In the genomic region with DNA sequence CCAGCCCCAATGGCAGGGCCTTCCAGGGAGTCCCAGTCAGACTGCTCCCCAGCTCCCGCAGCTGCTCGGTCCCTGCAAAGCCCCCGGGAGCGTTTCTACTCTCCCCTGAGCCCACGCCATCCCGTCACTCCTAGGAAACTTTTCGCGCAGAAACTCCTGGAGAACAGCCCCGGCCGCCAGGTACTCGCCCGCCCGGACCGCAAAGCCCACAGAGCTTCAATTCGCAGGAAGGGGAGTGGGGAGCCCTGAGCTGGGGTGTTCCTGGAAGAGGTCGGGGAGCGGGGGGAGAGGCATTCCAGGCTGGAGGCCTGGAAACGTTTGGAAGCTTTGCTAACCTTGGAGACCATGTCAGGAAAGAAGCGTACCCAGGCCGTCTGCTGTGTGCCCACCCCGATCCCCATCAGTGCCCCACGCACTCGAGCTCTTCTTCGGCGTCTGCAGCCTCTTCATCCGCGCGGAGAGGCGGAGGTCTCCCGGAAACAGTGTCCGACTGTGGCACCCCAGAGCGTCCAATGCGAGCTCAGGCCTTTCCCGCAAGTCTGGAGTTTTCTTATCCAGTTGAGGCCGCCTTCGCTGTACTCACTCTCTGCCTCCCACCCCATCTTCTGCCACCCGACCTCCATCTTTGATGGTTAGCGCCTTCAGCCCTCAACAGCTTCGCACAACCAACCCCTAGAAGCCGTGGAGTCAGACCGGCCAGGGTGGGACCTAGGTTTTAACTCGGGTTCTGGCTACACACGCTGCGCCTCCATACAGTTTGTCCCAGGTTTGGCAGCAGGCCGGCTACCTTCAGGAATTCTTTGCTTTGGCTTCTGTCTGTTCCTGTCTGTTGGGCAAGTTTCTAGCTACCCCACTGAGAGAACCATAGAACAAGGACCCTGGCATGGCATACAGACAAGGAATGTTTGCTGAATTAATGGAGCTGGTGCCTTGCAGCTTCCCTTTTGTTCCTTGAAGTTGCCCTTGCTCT, we compare ENCODE assay signal across 8 cellular contexts. TPM values are rescaled to one million over a fixed set of nuclear protein-coding genes. Genes with fewer than 3 reads are reported as not detected.
DNase-seq lines count a peak whose midpoint lies in the region; TF ChIP-seq lines count a peak whose summit lies in the region.

No MANE protein-coding gene starts in this region.

- H3K27ac Mint-ChIP-seq in CD14-positive monocyte: peak overlapping the region; percentile 78 to 94 (median 88)

- H3K36me3 Mint-ChIP-seq in CD14-positive monocyte: peaks cover 42 to 47% of the 10 kb centered on the region in 2 donors

- peak overlapping the region; percentile 88 to 96 for H3K4me3 Mint-ChIP-seq in CD14-positive monocyte

- DNase-seq in CD14-positive monocyte (ENCODE audit: low spot score) (no peak), RKO (ENCODE audit: low spot score) (peak; percentile 66), esophagus muscularis mucosa (ENCODE audit: extremely low spot score) (no peak), NOMO-1 (lab: John Stamatoyannopoulos, UW; ENCODE audit: unreplicated experiment in 2 of 2) (no peak), NCI-H1694 treated with DMSO at 0.1 percent for 48 hours (lab: John Stamatoyannopoulos, UW) (no peak), KG1 (lab: John Stamatoyannopoulos, UW) (no peak)
- DNase-seq in activated effector memory CD4-positive, alpha-beta T cell treated with anti-CD3 and anti-CD28 coated beads, Interleukin-2, amount 50 U/mL, for 16 hours: no peak

- H3K4me1 ChIP-seq in esophagus muscularis mucosa (peaks cover 47 to 71% (median 65%) of the 10 kb centered on the region in 4 donors), neutrophil (ENCODE audit: control insufficient read depth in 1 of 2, insufficient read depth in 1 of 2, low read depth in 1 of 2, low read length in 1 of 2) (peaks cover 49 to 55% of the 10 kb centered on the region in 2 experiments)

- H3K27ac ChIP-seq in esophagus muscularis mucosa (replicated peaks in 1 of 4) (peak overlapping the region; percentile 58 to 77 (median 72)), neutrophil (no peak overlapping the region)

- peaks cover 42 to 57% (median 46%) of the 10 kb centered on the region in 3 donors for H3K27me3 Mint-ChIP-seq in CD14-positive monocyte (ENCODE audit: low read depth in 3 of 3)

- intact Hi-C loops in CD14-positive monocyte (cut with micrococcal nuclease) (no loop called here), esophagus muscularis mucosa (cut with DNase I) (loop anchor here (2.0 kb wide), 1 partner anchor 25 kb away; a partner anchor contains a TSS)

- peaks cover 0 to 21% (median 18%) of the 10 kb centered on the region in 4 donors for H3K36me3 ChIP-seq in esophagus muscularis mucosa
- H3K36me3 ChIP-seq in neutrophil: peaks cover 13% of the 10 kb centered on the region

- peaks cover 69% of the 10 kb centered on the region for H3K4me1 Mint-ChIP-seq in CD14-positive monocyte

- no peak for TF ChIP-seq CTCF in CD14-positive monocyte (IDR thresholded peaks at IDR 0.05)
- no peak for TF ChIP-seq CTCF in esophagus muscularis mucosa (IDR thresholded peaks at IDR 0.05)
- no peak for TF ChIP-seq CTCF in neutrophil (IDR thresholded peaks at IDR 0.05)

- H3K27me3 ChIP-seq in esophagus muscularis mucosa: peaks cover 0 to 78% (median 36%) of the 10 kb centered on the region in 4 donors
- H3K27me3 ChIP-seq in neutrophil: peaks cover 76% of the 10 kb centered on the region

- TF ChIP-seq POLR2A in esophagus muscularis mucosa (IDR thresholded peaks at IDR 0.05; ENCODE audit: low read depth): no peak

- H3K9me3 ChIP-seq in esophagus muscularis mucosa (no peaks in the 10 kb centered on the region), neutrophil (no peaks in the 10 kb centered on the region)

- H3K4me3 ChIP-seq in esophagus muscularis mucosa: peak overlapping the region; percentile 52 to 66 (median 56)
- H3K4me3 ChIP-seq in neutrophil (ENCODE audit: low read depth in 1 of 2, low read length in 1 of 2): peak overlapping the region; percentile 54 to 62

- TF ChIP-seq EP300 in esophagus muscularis mucosa (IDR thresholded peaks at IDR 0.05): no peak

- WGBS in esophagus muscularis mucosa: 56% methylated on average over 26 of the region's 45 CpGs

- H3K9me3 Mint-ChIP-seq in CD14-positive monocyte: peaks cover 0 to 15% (median 6%) of the 10 kb centered on the region in 7 donors

RNA-seq across cellular contexts. Expression of a gene that starts 3.7 kb away (rescaled TPM):
- 10 to 100 TPM; 18.0 to 20.5 TPM for polyA plus RNA-seq in CD14-positive monocyte
- total RNA-seq in esophagus muscularis mucosa: 10 to 100 TPM; 11.3 to 14.1 (median 12.7) TPM

RNA-seq across cellular contexts. Expression of a gene that starts 4.4 kb away (rescaled TPM):
- polyA plus RNA-seq in CD14-positive monocyte: under 1 TPM in 1 of 2 donors, not detected in 1; 0.46 TPM
- 1 to 10 TPM in 1 of 4 donors, under 1 TPM in 3; 0.32 to 1.7 (median 0.84) TPM for total RNA-seq in esophagus muscularis mucosa

RNA-seq across cellular contexts. Expression of a gene that starts 10.5 kb away (rescaled TPM):
- not detected for polyA plus RNA-seq in CD14-positive monocyte
- total RNA-seq in esophagus muscularis mucosa: under 1 TPM in 3 of 4 donors, not detected in 1; 0.42 to 0.99 (median 0.84) TPM

RNA-seq across cellular contexts. Expression of a gene that starts 20.9 kb away (rescaled TPM):
- polyA plus RNA-seq in CD14-positive monocyte: 10 to 100 TPM; 19.6 to 21.3 TPM
- total RNA-seq in esophagus muscularis mucosa: 10 to 100 TPM; 17.4 to 23.0 (median 20.6) TPM

RNA-seq across cellular contexts. Expression of a gene that starts 21.0 kb away (rescaled TPM):
- 1 to 10 TPM; 2.2 to 3.7 TPM for polyA plus RNA-seq in CD14-positive monocyte
- total RNA-seq in esophagus muscularis mucosa: 10 to 100 TPM in 3 of 4 donors, 1 to 10 TPM in 1; 9.6 to 27.8 (median 19.2) TPM
